Comparison of ENCODE assay signal across 10 cellular contexts in the genomic region with DNA sequence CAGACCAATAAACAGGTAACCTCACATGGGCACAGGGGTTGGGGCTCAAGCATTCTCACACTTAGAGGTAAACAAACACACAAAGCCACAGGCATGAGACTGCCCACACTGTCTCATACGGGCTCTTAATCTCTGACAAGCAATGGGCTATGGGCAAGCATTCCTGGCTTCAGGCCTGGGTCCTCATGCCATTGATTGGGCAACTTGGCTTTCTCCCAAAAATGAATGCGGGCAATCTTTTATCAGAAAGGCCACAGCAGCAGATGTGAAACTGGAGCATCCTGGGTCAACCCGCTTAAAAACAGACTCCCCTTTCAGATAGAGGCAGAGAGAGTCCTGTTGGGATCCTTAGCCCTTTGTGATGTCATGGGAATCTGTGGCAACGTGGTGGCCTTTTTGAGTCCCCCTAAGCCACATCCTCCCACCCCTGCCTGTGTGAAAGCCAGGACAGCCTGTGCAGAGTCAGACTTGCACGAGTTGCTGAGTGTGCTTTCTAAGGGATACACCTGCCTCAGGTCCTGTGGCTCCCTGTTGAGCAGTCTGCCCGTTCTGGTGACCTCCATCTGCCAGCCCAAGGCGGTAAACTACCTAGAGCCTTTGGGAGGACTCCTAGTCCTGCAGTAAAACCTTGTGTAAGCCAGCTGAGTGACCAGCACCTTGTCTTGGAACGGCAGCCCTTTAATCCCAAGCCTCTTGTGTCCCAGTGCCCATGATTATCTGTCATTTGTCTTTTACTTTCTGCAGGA.
DNase-seq lines count a peak whose midpoint lies in the region; ATAC-seq and TF ChIP-seq lines count a peak whose summit lies in the region.
"Had no signal": no experiment of that assay in that cellular context is flagged by ENCODE, and none has a peak within 500 bp of the region (broad histone marks: within the 10 kb centered on the region; RNA-seq: fewer than 3 reads in every experiment).

No MANE protein-coding gene starts in this region.

- no peak overlapping the region for H3K23ac ChIP-seq in H9 (ENCODE audit: insufficient read length, low read depth, low read length)

- no peak overlapping the region for H4K91ac ChIP-seq in H9 (ENCODE audit: insufficient read length, low read depth, low read length)

- no peak overlapping the region for H2AFZ ChIP-seq in H9 (ENCODE audit: low read length)

- H3K27me3 Mint-ChIP-seq in H9 (ENCODE audit: low read depth) (peaks cover 1% of the 10 kb centered on the region; the same call in 1 of the 2 replicates), progenitor cell of endocrine pancreas (no peaks in the 10 kb centered on the region)
- H3K27me3 Mint-ChIP-seq in activated naive CD8-positive, alpha-beta T cell treated with anti-CD3 and anti-CD28 coated beads for 36 hours = no peaks in the 10 kb centered on the region

- H3K56ac ChIP-seq in H9 (ENCODE audit: insufficient read length, low read depth, low read length) = no peak overlapping the region

- H4K20me1 ChIP-seq in H9 (ENCODE audit: control insufficient read depth, insufficient read depth, insufficient read length) = no peaks in the 10 kb centered on the region

- H3K4me3 Mint-ChIP-seq in H9 (no peak overlapping the region), progenitor cell of endocrine pancreas (ENCODE audit: low read depth) (no peak overlapping the region)
- no peak overlapping the region for H3K4me3 Mint-ChIP-seq in activated naive CD8-positive, alpha-beta T cell treated with anti-CD3 and anti-CD28 coated beads for 36 hours

- no peak overlapping the region for H4K5ac ChIP-seq in H9 (ENCODE audit: insufficient read length, low read depth, low read length)

- H3K4me1 ChIP-seq in H9 (ENCODE audit: insufficient read depth, low read length) = no peaks in the 10 kb centered on the region; the same call in 1 of the 2 replicates
- H3K4me1 ChIP-seq: SJCRH30 had no signal

- no peak overlapping the region for H3K4me2 ChIP-seq in H9 (ENCODE audit: insufficient read depth, insufficient read length, low read length)

- no peaks in the 10 kb centered on the region for H3K9me3 ChIP-seq in H9 (ENCODE audit: control insufficient read depth, low read depth, low read length)
- H3K9me3 ChIP-seq: SJCRH30 had no signal

- H3K36me3 Mint-ChIP-seq in H9 (ENCODE audit: insufficient read depth in 1 of 3, low read depth in 3 of 3) (peaks cover 10 to 34% (median 33%) of the 10 kb centered on the region in 3 experiments; a peak in 6 of 7 replicates), progenitor cell of endocrine pancreas (ENCODE audit: insufficient read depth) (peaks cover 9% of the 10 kb centered on the region)
- peaks cover 19% of the 10 kb centered on the region for H3K36me3 Mint-ChIP-seq in activated naive CD8-positive, alpha-beta T cell treated with anti-CD3 and anti-CD28 coated beads for 36 hours

- DNase-seq in AG10803 (ENCODE audit: low read depth) = peak; percentile 69
- DNase-seq in H9 = peak; percentile 17
- DNase-seq in activated naive CD8-positive, alpha-beta T cell treated with anti-CD3 and anti-CD28 coated beads for 36 hours = peak; percentile 26
- peak; percentile 30 for DNase-seq in islet precursor cell
- no peak for DNase-seq in SHP77 treated with DMSO at 0.1 percent for 48 hours (lab: John Stamatoyannopoulos, UW)
- DNase-seq in progenitor cell of endocrine pancreas (ENCODE audit: low spot score, unreplicated experiment) = no peak
- DNase-seq: NCI-H1048, SJCRH30 had no signal

- H3K23me2 ChIP-seq in H9 (ENCODE audit: insufficient read length, low read depth, low read length, poor library complexity, severe bottlenecking) = no peaks in the 10 kb centered on the region

- H3K4me1 Mint-ChIP-seq in H9 (peaks cover 15 to 22% of the 10 kb centered on the region in 2 experiments), progenitor cell of endocrine pancreas (ENCODE audit: low read depth) (peaks cover 1% of the 10 kb centered on the region)
- peaks cover 57% of the 10 kb centered on the region for H3K4me1 Mint-ChIP-seq in activated naive CD8-positive, alpha-beta T cell treated with anti-CD3 and anti-CD28 coated beads for 36 hours

- no peak for TF ChIP-seq CTCF in AG10803 (conservative IDR thresholded peaks at IDR 0.05; ENCODE audit: low read length)
- no peak for TF ChIP-seq CTCF in H9 (conservative IDR thresholded peaks at IDR 0.05)
- TF ChIP-seq CTCF in progenitor cell of endocrine pancreas (IDR thresholded peaks at IDR 0.05; ENCODE audit: unreplicated experiment) = no peak

- no peak overlapping the region for H3K4ac ChIP-seq in H9 (ENCODE audit: low read depth, low read length)

- H2BK12ac ChIP-seq in H9 (ENCODE audit: insufficient read length, low read depth, low read length) = no peak overlapping the region

- H3K79me2 ChIP-seq in H9 (ENCODE audit: insufficient read depth, low read length) = no peaks in the 10 kb centered on the region

- no peak overlapping the region for H3K27ac ChIP-seq in H9 (ENCODE audit: insufficient read length, low read depth, low read length)
- H3K27ac ChIP-seq: SJCRH30 had no signal

- H2BK120ac ChIP-seq in H9 (ENCODE audit: low read depth, low read length, poor library complexity, severe bottlenecking) = no peak overlapping the region

- H3K14ac ChIP-seq in H9 (ENCODE audit: insufficient read depth, low read length) = no peak overlapping the region

- H3K9ac ChIP-seq in H9 (ENCODE audit: extremely low read depth, insufficient read length, low read length) = no peak overlapping the region

- no CpG with 5 or more reads among the region's 8 CpGs for WGBS in H9 (ENCODE audit: extremely low coverage, insufficient read length, low lambda C conversion rate)

- H2BK20ac ChIP-seq in H9 (ENCODE audit: low read depth, low read length, poor library complexity, severe bottlenecking) = no peak overlapping the region

- H3K9me3 Mint-ChIP-seq in H9 (peaks cover 52 to 71% of the 10 kb centered on the region in 2 experiments), progenitor cell of endocrine pancreas (ENCODE audit: low read depth) (peaks cover 13% of the 10 kb centered on the region)
- no peaks in the 10 kb centered on the region for H3K9me3 Mint-ChIP-seq in activated naive CD8-positive, alpha-beta T cell treated with anti-CD3 and anti-CD28 coated beads for 36 hours

- no peak overlapping the region for H3K18ac ChIP-seq in H9 (ENCODE audit: insufficient read length, low read depth, low read length)

- H3T11ph ChIP-seq in H9 (ENCODE audit: low read length) = no peak overlapping the region

- H2BK5ac ChIP-seq in H9 (ENCODE audit: insufficient read length, low read length) = no peak overlapping the region

- no peak overlapping the region for H2AK5ac ChIP-seq in H9 (ENCODE audit: insufficient read length, low read length)

- no peak overlapping the region for H4K8ac ChIP-seq in H9 (replicated peaks; ENCODE audit: insufficient read length, low read depth, low read length)

- H3K27me3 ChIP-seq in H9 (ENCODE audit: insufficient read depth, low read length) = no peaks in the 10 kb centered on the region
- H3K27me3 ChIP-seq: SJCRH30 had no signal

- no peaks in the 10 kb centered on the region for H3K79me1 ChIP-seq in H9 (ENCODE audit: insufficient read depth, low read depth, low read length, poor library complexity, severe bottlenecking)

- no peak overlapping the region for H2BK15ac ChIP-seq in H9 (ENCODE audit: low read depth, low read length)

- H3K27ac Mint-ChIP-seq in H9 (peak overlapping the region in 1 of 3 experiments; percentile 53; a peak in 2 of 7 replicates), progenitor cell of endocrine pancreas (no peak overlapping the region)
- peak overlapping the region; percentile 87 for H3K27ac Mint-ChIP-seq in activated naive CD8-positive, alpha-beta T cell treated with anti-CD3 and anti-CD28 coated beads for 36 hours

- H3K4me3 ChIP-seq in AG10803 (ENCODE audit: low read length) = no peak overlapping the region
- H3K4me3 ChIP-seq: SJCRH30 had no signal

- ATAC-seq in GM18858 (IDR thresholded peaks at IDR 0.05; ENCODE audit: unreplicated experiment) = no peak
- no peak for ATAC-seq in GM18870 (IDR thresholded peaks at IDR 0.05; ENCODE audit: unreplicated experiment)

Comparison
In these comparisons a context has a peak if more than half of its experiments do, and no peak if none do; other contexts are left out.
1. DNase-seq: peak in AG10803 (single experiment), H9 (single experiment), activated naive CD8-positive, alpha-beta T cell treated with anti-CD3 and anti-CD28 coated beads for 36 hours (single experiment) and islet precursor cell (single experiment); none in SHP77 treated with DMSO at 0.1 percent for 48 hours (single experiment) and progenitor cell of endocrine pancreas (single experiment).